In genomic region chr16:3467182-3467581, GRCh38 we compare ENCODE assay signal across 26 cellular contexts. TPM values are rescaled to one million over a fixed set of nuclear protein-coding genes. Genes with fewer than 3 reads are reported as not detected.
DNase-seq lines count a peak whose midpoint lies in the region; ATAC-seq, FAIRE-seq and TF ChIP-seq lines count a peak whose summit lies in the region.
"Had no signal": no experiment of that assay in that cellular context is flagged by ENCODE, and none has a peak within 500 bp of the region (broad histone marks: within the 10 kb centered on the region; RNA-seq: fewer than 3 reads in every experiment).

No MANE protein-coding gene starts in this region.

- H3K4ac ChIP-seq in H1 (replicated peaks; ENCODE audit: insufficient read length, low read depth, low read length): no peak overlapping the region

- H4K91ac ChIP-seq in H1 (replicated peaks; ENCODE audit: insufficient read length, low read length): no peak overlapping the region

- no peak overlapping the region for H3K4me3 ChIP-seq in CD8-positive, alpha-beta T cell (ENCODE audit: low read depth, low read length)
- H3K4me3 ChIP-seq in H1 (ENCODE audit: extremely low read depth in 1 of 4, insufficient read depth in 2 of 4, low read depth in 3 of 4, low read length in 4 of 4) (no peak overlapping the region), tibial artery (no peak overlapping the region)
- H3K4me3 ChIP-seq in naive thymus-derived CD4-positive, alpha-beta T cell (ENCODE audit: low read length): no peak overlapping the region
- H3K4me3 ChIP-seq: adrenal gland, esophagus muscularis mucosa, gastroesophageal sphincter, thoracic aorta had no signal

- peak overlapping the region in 5 of 7 donors; percentile 4 to 54 (median 43) for H3K27ac Mint-ChIP-seq in CD14-positive monocyte
- peak overlapping the region; percentile 75 for H3K27ac Mint-ChIP-seq in CD8-positive, alpha-beta T cell
- H3K27ac Mint-ChIP-seq in naive thymus-derived CD4-positive, alpha-beta T cell: peak overlapping the region in 7 of 9 donors; percentile 22 to 85 (median 63)
- H3K27ac Mint-ChIP-seq: T-helper 1 cell treated with Interleukin-12 subunit alpha and Interleukin-12 subunit beta and Interleukin-4 antibody, amounts not matched to agents 30 μg/mL and 1 μg/mL, for 36 hours had no signal

- peaks cover 12 to 20% of the 10 kb centered on the region in 2 experiments for H4K20me1 ChIP-seq in H1 (replicated peaks in 1 of 2; ENCODE audit: control insufficient read depth in 1 of 2, insufficient read depth in 2 of 2, low read length in 2 of 2)

- no peak overlapping the region for H4K5ac ChIP-seq in H1 (ENCODE audit: insufficient read length, low read depth, low read length)

- H3K14ac ChIP-seq in H1 (ENCODE audit: insufficient read length): no peak overlapping the region

- H3K23me2 ChIP-seq in H1 (ENCODE audit: low read depth, low read length): no peaks in the 10 kb centered on the region

- no peak overlapping the region for H2BK5ac ChIP-seq in H1 (ENCODE audit: low read depth, low read length)

- no peak for TF ChIP-seq EP300 in H1 (IDR thresholded peaks at IDR 0.05; ENCODE audit: borderline replicate concordance in 1 of 2, low read depth in 2 of 2, low read length in 2 of 2)

- H4K8ac ChIP-seq in H1 (ENCODE audit: extremely low read depth, insufficient read depth, low read length): no peak overlapping the region

- ATAC-seq in CD8-positive, alpha-beta T cell: no peak
- ATAC-seq in naive thymus-derived CD4-positive, alpha-beta T cell: no peak
- no peak for ATAC-seq in HG02885 (IDR thresholded peaks at IDR 0.05; ENCODE audit: poor library complexity, unreplicated experiment)
- ATAC-seq: gastroesophageal sphincter had no signal

- peaks cover 0 to 1% (median 0%) of the 10 kb centered on the region in 7 donors for H3K9me3 Mint-ChIP-seq in CD14-positive monocyte
- no peaks in the 10 kb centered on the region for H3K9me3 Mint-ChIP-seq in CD8-positive, alpha-beta T cell
- peaks cover 0 to 1% (median 0%) of the 10 kb centered on the region in 11 donors for H3K9me3 Mint-ChIP-seq in naive thymus-derived CD4-positive, alpha-beta T cell
- H3K9me3 Mint-ChIP-seq: activated T-cell treated with anti-CD3 and anti-CD28 coated beads, Interleukin-2, amount 50 U/mL, for 72 hours; IgD-negative memory B cell; T-helper 1 cell treated with Interleukin-12 subunit alpha and Interleukin-12 subunit beta and Interleukin-4 antibody, amounts not matched to agents 30 μg/mL and 1 μg/mL, for 36 hours had no signal

- POLR2A ChIA-PET in CD8-positive, alpha-beta T cell (lab: Charles Lee): no interaction called here
- POLR2A ChIA-PET in H1 (lab: Charles Lee; ENCODE audit: partially characterized antibody): interaction anchor here (1.5 kb wide), 1 partner anchor 10 kb away, joined by 6 read pairs; no protein-coding TSS in a partner anchor
- POLR2A ChIA-PET in naive thymus-derived CD4-positive, alpha-beta T cell (lab: Charles Lee): interaction anchor here (0.6 to 1.9 kb wide), 3 partner anchors 10 to 1317 kb away, joined by 3 to 6 read pairs (median 3); partner anchors contain the start of gene ZNF200

- H3K4me1 ChIP-seq in CD8-positive, alpha-beta T cell (ENCODE audit: insufficient read depth, low read length): peaks cover 34% of the 10 kb centered on the region
- peaks cover 0 to 24% (median 8%) of the 10 kb centered on the region in 4 experiments; a peak in 6 of 7 replicates for H3K4me1 ChIP-seq in H1 (replicated peaks in 1 of 4; ENCODE audit: control insufficient read depth in 3 of 4, insufficient read depth in 4 of 4, low read length in 3 of 4)
- H3K4me1 ChIP-seq in naive thymus-derived CD4-positive, alpha-beta T cell (ENCODE audit: control insufficient read depth in 2 of 2, insufficient read depth in 2 of 2, low read length in 2 of 2): peaks cover 9 to 13% of the 10 kb centered on the region in 2 donors
- peaks cover 0 to 48% (median 32%) of the 10 kb centered on the region in 4 donors for H3K4me1 ChIP-seq in tibial artery

- no peak overlapping the region for H2BK120ac ChIP-seq in H1 (replicated peaks; ENCODE audit: low read depth, low read length)

- no peaks in the 10 kb centered on the region for H3K27me3 ChIP-seq in CD8-positive, alpha-beta T cell (ENCODE audit: insufficient read depth, low read length)
- H3K27me3 ChIP-seq in H1 (replicated peaks in 1 of 4; ENCODE audit: control insufficient read depth in 3 of 4, extremely low read depth in 1 of 4, insufficient read depth in 3 of 4, low read length in 3 of 4) (no peaks in the 10 kb centered on the region), tibial artery (no peaks in the 10 kb centered on the region)
- H3K27me3 ChIP-seq in naive thymus-derived CD4-positive, alpha-beta T cell (ENCODE audit: control insufficient read depth in 2 of 2, insufficient read depth in 2 of 2, low read length in 2 of 2): no peaks in the 10 kb centered on the region
- H3K27me3 ChIP-seq: adrenal gland, esophagus muscularis mucosa, gastroesophageal sphincter had no signal

- H3K18ac ChIP-seq in H1 (ENCODE audit: extremely low read depth, low read length): no peak overlapping the region

- H3K79me1 ChIP-seq in H1 (ENCODE audit: low read depth, low read length): peaks cover 39% of the 10 kb centered on the region

- peaks cover 26% of the 10 kb centered on the region for H3K4me1 Mint-ChIP-seq in CD14-positive monocyte
- H3K4me1 Mint-ChIP-seq in CD8-positive, alpha-beta T cell (ENCODE audit: low read depth): peaks cover 63% of the 10 kb centered on the region
- H3K4me1 Mint-ChIP-seq in naive thymus-derived CD4-positive, alpha-beta T cell: peaks cover 25 to 80% (median 64%) of the 10 kb centered on the region in 7 donors

- H2BK12ac ChIP-seq in H1 (ENCODE audit: low read depth, low read length): peak overlapping the region; percentile 84; the same call in 1 of the 2 replicates

- H3K36me3 Mint-ChIP-seq in CD14-positive monocyte: peaks cover 27 to 46% of the 10 kb centered on the region in 2 donors
- peaks cover 35% of the 10 kb centered on the region for H3K36me3 Mint-ChIP-seq in CD8-positive, alpha-beta T cell
- H3K36me3 Mint-ChIP-seq in naive thymus-derived CD4-positive, alpha-beta T cell: peaks cover 0 to 17% (median 0%) of the 10 kb centered on the region in 5 donors

- no peaks in the 10 kb centered on the region for H3K9me3 ChIP-seq in CD8-positive, alpha-beta T cell (ENCODE audit: low read length)
- H3K9me3 ChIP-seq in H1 (ENCODE audit: insufficient read depth in 2 of 2, low read depth in 1 of 2, low read length in 1 of 2): no peaks in the 10 kb centered on the region
- H3K9me3 ChIP-seq in naive thymus-derived CD4-positive, alpha-beta T cell (ENCODE audit: control insufficient read depth in 2 of 3, low read length in 3 of 3): no peaks in the 10 kb centered on the region
- no peaks in the 10 kb centered on the region for H3K9me3 ChIP-seq in tibial artery
- H3K9me3 ChIP-seq: adrenal gland, esophagus muscularis mucosa, gastroesophageal sphincter, thoracic aorta had no signal

- H3K27ac ChIP-seq in CD8-positive, alpha-beta T cell (ENCODE audit: low read depth, low read length): no peak overlapping the region
- H3K27ac ChIP-seq in H1 (ENCODE audit: low read depth, low read length): no peak overlapping the region
- peak overlapping the region; percentile 3 for H3K27ac ChIP-seq in naive thymus-derived CD4-positive, alpha-beta T cell (ENCODE audit: low read depth, low read length)
- no peak overlapping the region for H3K27ac ChIP-seq in tibial artery
- H3K27ac ChIP-seq: adrenal gland, esophagus muscularis mucosa, gastroesophageal sphincter, HL-60, thoracic aorta, WERI-Rb-1 had no signal

- no peak overlapping the region for H2BK15ac ChIP-seq in H1 (ENCODE audit: low read length)

- H2AK5ac ChIP-seq in H1 (ENCODE audit: low read depth, low read length): no peak overlapping the region

- DNase-seq in CD14-positive monocyte (ENCODE audit: low spot score) (no peak), H1 (ENCODE audit: low read depth in 1 of 2, low spot score in 2 of 2) (no peak), RPMI8226 (no peak), tibial artery (no peak)
- DNase-seq in CD8-positive, alpha-beta T cell: no peak
- no peak for DNase-seq in naive thymus-derived CD4-positive, alpha-beta T cell
- DNase-seq: activated T-cell treated with anti-CD3 and anti-CD28 coated beads, Interleukin-2, amount 50 U/mL, for 72 hours; adrenal gland; AML-193; caudate nucleus; left cardiac atrium; midbrain; MM.1S; NCI-H1694 treated with DMSO at 0.1 percent for 48 hours; NCI-H748 treated with DMSO at 0.1 percent for 48 hours; SIG-M5; WERI-Rb-1 had no signal

- intact Hi-C loops in CD14-positive monocyte (cut with micrococcal nuclease) (no loop called here), tibial artery (cut with DNase I; ENCODE audit: low total_unique reads) (no loop called here)
- intact Hi-C loops in CD8-positive, alpha-beta T cell (cut with DNase I, micrococcal nuclease): no loop called here
- intact Hi-C loops in naive thymus-derived CD4-positive, alpha-beta T cell (cut with micrococcal nuclease): no loop called here

- no peak overlapping the region for H3K9ac ChIP-seq in H1 (replicated peaks in 1 of 4; ENCODE audit: extremely low read depth in 1 of 4, low read depth in 3 of 4, low read length in 3 of 4)

- no peak overlapping the region for H3K56ac ChIP-seq in H1 (replicated peaks; ENCODE audit: insufficient read length, low read depth, low read length)

- TF ChIP-seq RAD21 in H1 (IDR thresholded peaks at IDR 0.05 in 1 of 2, conservative IDR thresholded peaks at IDR 0.05 in 1 of 2; ENCODE audit: low read depth in 2 of 2, low read length in 2 of 2): no peak

- TF ChIP-seq CTCF in CD14-positive monocyte (IDR thresholded peaks at IDR 0.05) (no peak), H1 (IDR thresholded peaks at IDR 0.05; ENCODE audit: control extremely low read depth in 1 of 3, insufficient read depth in 1 of 3, low read depth in 1 of 3, low read length in 3 of 3) (no peak), tibial artery (IDR thresholded peaks at IDR 0.05) (no peak)
- no peak for TF ChIP-seq CTCF in CD8-positive, alpha-beta T cell (IDR thresholded peaks at IDR 0.05)

- H3K27me3 Mint-ChIP-seq in CD14-positive monocyte (ENCODE audit: low read depth in 3 of 3): no peaks in the 10 kb centered on the region
- H3K27me3 Mint-ChIP-seq in CD8-positive, alpha-beta T cell (ENCODE audit: low read depth): no peaks in the 10 kb centered on the region
- H3K27me3 Mint-ChIP-seq in naive thymus-derived CD4-positive, alpha-beta T cell: no peaks in the 10 kb centered on the region
- H3K27me3 Mint-ChIP-seq: IgD-negative memory B cell had no signal

- H3K79me2 ChIP-seq in H1 (ENCODE audit: control insufficient read depth in 1 of 2, insufficient read depth in 2 of 2, low read length in 2 of 2): peaks cover 14 to 98% of the 10 kb centered on the region in 2 experiments

- H3K36me3 ChIP-seq in CD8-positive, alpha-beta T cell (ENCODE audit: insufficient read depth, low read length): peaks cover 13% of the 10 kb centered on the region
- peaks cover 0 to 3% (median 0%) of the 10 kb centered on the region in 4 experiments; a peak in 3 of 8 replicates for H3K36me3 ChIP-seq in H1 (ENCODE audit: control insufficient read depth in 2 of 4, insufficient read depth in 4 of 4, low read length in 3 of 4)
- peaks cover 0 to 26% (median 0%) of the 10 kb centered on the region in 3 experiments for H3K36me3 ChIP-seq in naive thymus-derived CD4-positive, alpha-beta T cell (ENCODE audit: control insufficient read depth in 2 of 3, insufficient read depth in 3 of 3, low read length in 3 of 3)
- peaks cover 0 to 29% (median 16%) of the 10 kb centered on the region in 3 donors for H3K36me3 ChIP-seq in tibial artery

- no peak overlapping the region for H3K23ac ChIP-seq in H1 (ENCODE audit: insufficient read length)

- FAIRE-seq in H1 (lab: Jason Lieb, UNC): no peak
- FAIRE-seq: G401.6 had no signal

- no peak overlapping the region for H2AFZ ChIP-seq in H1 (ENCODE audit: low read length)

- 97% methylated on average over 8 of the region's 8 CpGs; no CpG with 5 or more reads in 1 of the 2 experiments for WGBS in H1 (ENCODE audit: extremely low coverage in 1 of 2, insufficient coverage in 1 of 2, insufficient read length in 1 of 2, insufficient replicate concordance in 2 of 2, low coverage in 1 of 2, low lambda C conversion rate in 2 of 2, missing lambda C conversion rate in 1 of 2), 2 experiments

- H2BK20ac ChIP-seq in H1 (ENCODE audit: low read length): no peak overlapping the region

- H3K4me3 Mint-ChIP-seq in CD14-positive monocyte: no peak overlapping the region
- no peak overlapping the region for H3K4me3 Mint-ChIP-seq in CD8-positive, alpha-beta T cell
- H3K4me3 Mint-ChIP-seq in naive thymus-derived CD4-positive, alpha-beta T cell: no peak overlapping the region
- H3K4me3 Mint-ChIP-seq: activated T-cell treated with anti-CD3 and anti-CD28 coated beads, Interleukin-2, amount 50 U/mL, for 72 hours; IgD-negative memory B cell; T-helper 1 cell treated with Interleukin-12 subunit alpha and Interleukin-12 subunit beta and Interleukin-4 antibody, amounts not matched to agents 30 μg/mL and 1 μg/mL, for 36 hours had no signal

- no peak overlapping the region for H3K4me2 ChIP-seq in H1 (ENCODE audit: insufficient read depth in 1 of 2, low read depth in 2 of 2, low read length in 2 of 2)

- TF ChIP-seq POLR2A in H1 (IDR thresholded peaks at IDR 0.05; ENCODE audit: control extremely low read depth in 1 of 2, low read depth in 2 of 2, low read length in 2 of 2): no peak

- CTCF ChIA-PET in CD8-positive, alpha-beta T cell (lab: Charles Lee): interaction anchor here (1.2 kb wide), 1 partner anchor 337 kb away, joined by 3 read pairs; no protein-coding TSS in a partner anchor
- CTCF ChIA-PET in H1 (lab: Charles Lee; ENCODE audit: partially characterized antibody): interaction anchor here (1.1 kb wide), 1 partner anchor 296 kb away, joined by 4 read pairs; no protein-coding TSS in a partner anchor
- CTCF ChIA-PET in naive thymus-derived CD4-positive, alpha-beta T cell (lab: Charles Lee): no interaction called here

RNA-seq across cellular contexts. Expression of gene NAA60, which starts 23.7 kb away (rescaled TPM):
- polyA plus RNA-seq in CD14-positive monocyte (10 to 100 TPM; 29.7 to 48.8 TPM), H1 (2011; rRNA removed) (34.1 and 61.0 TPM in 2 replicates)
- total RNA-seq in CD8-positive, alpha-beta T cell: 10 to 100 TPM; 45.4 to 48.0 TPM
- 47.6 and 48.3 TPM in 2 replicates for total RNA-seq in H1 (2021; fragmentation: NEBNext Ultra II Directional; extraction: Animal tissue kit (Norgen Biotek cat#: 25700))
- 33.0 TPM for polyA plus RNA-seq in H1 (2011; cell fraction: cytosol; rRNA removed)
- polyA plus RNA-seq in H1 (2011; cell fraction: nucleus; rRNA removed): 48.7 TPM
- 41.4 to 49.1 TPM (median 44.4 TPM) in 4 replicates for polyA plus RNA-seq in H1 (2012, experiment 1 of 2)
- polyA plus RNA-seq in H1 (2012, experiment 2 of 2): 52.5 TPM
- polyA plus RNA-seq in H1 (2013, experiment 1 of 2): 47.4 TPM
- polyA plus RNA-seq in H1 (2013, experiment 2 of 2): 50.5 TPM
- 17.2 and 21.9 TPM in 2 replicates for polyA minus RNA-seq in H1 (2011; rRNA and poly(A)+ RNA removed)
- 29.6 TPM for polyA minus RNA-seq in H1 (2011; cell fraction: cytosol; rRNA and poly(A)+ RNA removed)
- 22.6 TPM for polyA minus RNA-seq in H1 (2011; cell fraction: nucleus; rRNA and poly(A)+ RNA removed)
- 10 to 100 TPM; 38.7 to 63.7 (median 55.3) TPM for total RNA-seq in naive thymus-derived CD4-positive, alpha-beta T cell
- polyA plus RNA-seq in naive thymus-derived CD4-positive, alpha-beta T cell: 10 to 100 TPM; 41.2 to 58.9 TPM

RNA-seq across cellular contexts. Expression of gene ZNF597, which starts 23.9 kb away (rescaled TPM):
- polyA plus RNA-seq in CD14-positive monocyte: 1 to 10 TPM in 1 of 2 donors, under 1 TPM in 1; 0.98 to 1.0 TPM
- 1 to 10 TPM; 4.5 to 4.6 TPM for total RNA-seq in CD8-positive, alpha-beta T cell
- 2.3 and 2.6 TPM in 2 replicates for total RNA-seq in H1 (2021; fragmentation: NEBNext Ultra II Directional; extraction: Animal tissue kit (Norgen Biotek cat#: 25700))
- polyA plus RNA-seq in H1 (2011; rRNA removed): 0.63 and 0.68 TPM in 2 replicates
- 0.94 TPM for polyA plus RNA-seq in H1 (2011; cell fraction: cytosol; rRNA removed)
- polyA plus RNA-seq in H1 (2011; cell fraction: nucleus; rRNA removed): 0.68 TPM
- polyA plus RNA-seq in H1 (2012, experiment 1 of 2): 1.1 to 1.7 TPM (median 1.3 TPM) in 4 replicates
- polyA plus RNA-seq in H1 (2012, experiment 2 of 2): 0.14 TPM
- polyA plus RNA-seq in H1 (2013, experiment 1 of 2): 1.5 TPM
- polyA plus RNA-seq in H1 (2013, experiment 2 of 2): 1.6 TPM
- polyA minus RNA-seq in H1 (2011; rRNA and poly(A)+ RNA removed): 2.2 and 2.7 TPM in 2 replicates
- 1.0 TPM for polyA minus RNA-seq in H1 (2011; cell fraction: cytosol; rRNA and poly(A)+ RNA removed)
- 2.4 TPM for polyA minus RNA-seq in H1 (2011; cell fraction: nucleus; rRNA and poly(A)+ RNA removed)
- total RNA-seq in naive thymus-derived CD4-positive, alpha-beta T cell: 1 to 10 TPM; 2.2 to 5.9 (median 3.8) TPM
- polyA plus RNA-seq in naive thymus-derived CD4-positive, alpha-beta T cell: 1 to 10 TPM; 1.7 to 2.1 TPM

RNA-seq across cellular contexts. Expression of gene C16orf90, which starts 28.1 kb away (rescaled TPM):
- polyA plus RNA-seq in CD14-positive monocyte: not detected
- not detected for total RNA-seq in CD8-positive, alpha-beta T cell
- not detected in 2 replicates for total RNA-seq in H1 (2021; fragmentation: NEBNext Ultra II Directional; extraction: Animal tissue kit (Norgen Biotek cat#: 25700))
- not detected in 2 replicates for polyA plus RNA-seq in H1 (2011; rRNA removed)
- polyA plus RNA-seq in H1 (2011; cell fraction: cytosol; rRNA removed): not detected
- not detected for polyA plus RNA-seq in H1 (2011; cell fraction: nucleus; rRNA removed)
- polyA plus RNA-seq in H1 (2012, experiment 1 of 2): not detected in 4 replicates
- not detected for polyA plus RNA-seq in H1 (2012, experiment 2 of 2)
- polyA plus RNA-seq in H1 (2013, experiment 1 of 2): not detected
- polyA plus RNA-seq in H1 (2013, experiment 2 of 2): not detected
- polyA minus RNA-seq in H1 (2011; rRNA and poly(A)+ RNA removed): not detected in 2 replicates
- polyA minus RNA-seq in H1 (2011; cell fraction: cytosol; rRNA and poly(A)+ RNA removed): not detected
- not detected for polyA minus RNA-seq in H1 (2011; cell fraction: nucleus; rRNA and poly(A)+ RNA removed)
- not detected for total RNA-seq in naive thymus-derived CD4-positive, alpha-beta T cell
- polyA plus RNA-seq in naive thymus-derived CD4-positive, alpha-beta T cell: not detected
- total RNA-seq: activated T-cell treated with anti-CD3 and anti-CD28 coated beads, Interleukin-2, amount 50 U/mL, for 72 hours; adrenal gland; esophagus muscularis mucosa; gastroesophageal sphincter; left cardiac atrium; OCI-LY7; thoracic aorta had no signal
- polyA plus RNA-seq: adrenal gland, IgD-negative memory B cell had no signal

RNA-seq across cellular contexts. Expression of gene CLUAP1, which starts 33.6 kb away (rescaled TPM):
- 1 to 10 TPM; 5.6 to 5.9 TPM for polyA plus RNA-seq in CD14-positive monocyte
- 1 to 10 TPM; 5.6 to 6.0 TPM for total RNA-seq in CD8-positive, alpha-beta T cell
- 11.5 and 15.1 TPM in 2 replicates for total RNA-seq in H1 (2021; fragmentation: NEBNext Ultra II Directional; extraction: Animal tissue kit (Norgen Biotek cat#: 25700))
- 4.0 and 4.8 TPM in 2 replicates for polyA plus RNA-seq in H1 (2011; rRNA removed)
- 8.8 TPM for polyA plus RNA-seq in H1 (2011; cell fraction: cytosol; rRNA removed)
- 4.2 TPM for polyA plus RNA-seq in H1 (2011; cell fraction: nucleus; rRNA removed)
- polyA plus RNA-seq in H1 (2012, experiment 1 of 2): 8.5 to 13.0 TPM (median 11.9 TPM) in 4 replicates
- 2.7 TPM for polyA plus RNA-seq in H1 (2012, experiment 2 of 2)
- polyA plus RNA-seq in H1 (2013, experiment 1 of 2): 6.9 TPM
- 6.8 TPM for polyA plus RNA-seq in H1 (2013, experiment 2 of 2)
- 9.0 and 13.4 TPM in 2 replicates for polyA minus RNA-seq in H1 (2011; rRNA and poly(A)+ RNA removed)
- 12.3 TPM for polyA minus RNA-seq in H1 (2011; cell fraction: cytosol; rRNA and poly(A)+ RNA removed)
- polyA minus RNA-seq in H1 (2011; cell fraction: nucleus; rRNA and poly(A)+ RNA removed): 10.6 TPM
- 10 to 100 TPM; 16.9 to 33.2 (median 28.0) TPM for total RNA-seq in naive thymus-derived CD4-positive, alpha-beta T cell
- 10 to 100 TPM; 31.5 to 44.2 TPM for polyA plus RNA-seq in naive thymus-derived CD4-positive, alpha-beta T cell
